Comparison of ENCODE assay signal across 20 cellular contexts in the genomic region with DNA sequence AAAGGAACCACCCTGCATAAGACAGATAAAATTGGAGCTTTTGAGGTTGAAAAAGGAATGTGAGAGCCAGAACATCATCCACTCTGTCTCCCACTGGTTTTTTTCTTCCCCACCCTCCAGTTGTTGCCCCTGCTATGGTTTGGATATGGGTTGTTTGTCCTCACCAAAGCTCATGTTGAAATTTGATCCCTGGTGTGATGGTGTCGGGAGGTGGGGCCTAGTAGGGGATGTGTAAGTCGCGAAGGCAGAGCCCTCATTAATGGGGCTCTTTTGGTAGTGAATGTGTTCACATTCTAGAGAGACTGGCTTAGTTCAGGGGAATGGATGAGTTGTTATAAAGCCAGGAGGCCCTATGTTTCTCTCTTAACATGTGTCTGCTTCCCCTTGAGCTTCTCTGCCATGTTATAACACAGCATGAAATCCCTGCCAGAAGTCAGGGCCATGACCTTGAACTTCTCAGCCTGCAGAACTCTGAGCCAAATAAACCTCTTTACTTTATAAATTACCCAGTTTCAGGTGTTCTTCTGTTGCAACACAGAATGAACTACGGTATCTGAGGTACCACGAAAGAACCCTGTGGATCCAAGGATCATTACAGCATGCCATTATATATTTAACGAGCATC.
"Had no signal": no experiment of that assay in that cellular context is flagged by ENCODE, and none has a peak within 500 bp of the region (broad histone marks: within the 10 kb centered on the region; RNA-seq: fewer than 3 reads in every experiment).

No MANE protein-coding gene starts in this region.

- H2AFZ ChIP-seq: neural progenitor cell had no signal

- H3K4me2 ChIP-seq: neural progenitor cell had no signal

- H3K36me3 ChIP-seq: neural progenitor cell, prostate gland, right atrium auricular region, spleen, thoracic aorta, tibial nerve, upper lobe of left lung had no signal

- H3K4me1 ChIP-seq: prostate gland, right atrium auricular region, spleen, tibial nerve, upper lobe of left lung had no signal

- H3K27ac Mint-ChIP-seq: naive thymus-derived CD4-positive, alpha-beta T cell; neural progenitor cell; stimulated activated memory B cell treated with anti-CD40 and anti-IgM and Interleukin-4, amounts not matched to agents 10 μg/mL and 1 μg/mL and 100 μg/mL, for 72 hours had no signal

- H3K4me3 Mint-ChIP-seq: naive thymus-derived CD4-positive, alpha-beta T cell; nephron; neural progenitor cell; stimulated activated memory B cell treated with anti-CD40 and anti-IgM and Interleukin-4, amounts not matched to agents 10 μg/mL and 1 μg/mL and 100 μg/mL, for 72 hours had no signal

- H3K27me3 Mint-ChIP-seq: stimulated activated memory B cell treated with anti-CD40 and anti-IgM and Interleukin-4, amounts not matched to agents 10 μg/mL and 1 μg/mL and 100 μg/mL, for 72 hours had no signal

- H3K9me3 Mint-ChIP-seq: stimulated activated memory B cell treated with anti-CD40 and anti-IgM and Interleukin-4, amounts not matched to agents 10 μg/mL and 1 μg/mL and 100 μg/mL, for 72 hours had no signal

- H3K4me1 Mint-ChIP-seq: nephron had no signal

- DNase-seq: dorsolateral prefrontal cortex; effector CD4-positive, alpha-beta T cell; kidney; mesenchymal stem cell; midbrain; naive thymus-derived CD4-positive, alpha-beta T cell; spleen; stimulated activated CD4-positive, alpha-beta T cell treated with anti-CD3 and anti-CD28 coated beads, Interleukin-4, amount 100 ng/mL, for 4 hours; stimulated activated naive CD8-positive, alpha-beta T cell treated with anti-CD3 and anti-CD28 coated beads, Interleukin-15, Interleukin-2, amounts not matched to agents 100 U/mL and 50 U/mL, for 24 hours; substantia nigra; upper lobe of left lung had no signal

- H3K27ac ChIP-seq: dorsolateral prefrontal cortex, neural progenitor cell, prostate gland, right atrium auricular region, skin epidermis, spleen, thoracic aorta, upper lobe of left lung had no signal

- H3K36me3 Mint-ChIP-seq: naive thymus-derived CD4-positive, alpha-beta T cell; neural progenitor cell; stimulated activated memory B cell treated with anti-CD40 and anti-IgM and Interleukin-4, amounts not matched to agents 10 μg/mL and 1 μg/mL and 100 μg/mL, for 72 hours had no signal

- H3K4me3 ChIP-seq: dorsolateral prefrontal cortex, neural progenitor cell, prostate gland, right atrium auricular region, skin epidermis, spleen, thoracic aorta, tibial nerve, upper lobe of left lung had no signal

- ATAC-seq: left lobe of liver; naive thymus-derived CD4-positive, alpha-beta T cell; stimulated activated memory B cell treated with anti-CD40 and anti-IgM and Interleukin-4, amounts not matched to agents 10 μg/mL and 1 μg/mL and 100 μg/mL, for 72 hours; stimulated activated naive CD8-positive, alpha-beta T cell treated with anti-CD3 and anti-CD28 coated beads, Interleukin-15, Interleukin-2, amounts not matched to agents 100 U/mL and 50 U/mL, for 24 hours had no signal

- H3K9me3 ChIP-seq: prostate gland, right atrium auricular region, spleen, thoracic aorta, upper lobe of left lung had no signal

- H3K27me3 ChIP-seq: dorsolateral prefrontal cortex, neural progenitor cell, right atrium auricular region, spleen, tibial nerve, upper lobe of left lung had no signal
